Comparison of ENCODE assay signal across 7 cellular contexts in the genomic region with DNA sequence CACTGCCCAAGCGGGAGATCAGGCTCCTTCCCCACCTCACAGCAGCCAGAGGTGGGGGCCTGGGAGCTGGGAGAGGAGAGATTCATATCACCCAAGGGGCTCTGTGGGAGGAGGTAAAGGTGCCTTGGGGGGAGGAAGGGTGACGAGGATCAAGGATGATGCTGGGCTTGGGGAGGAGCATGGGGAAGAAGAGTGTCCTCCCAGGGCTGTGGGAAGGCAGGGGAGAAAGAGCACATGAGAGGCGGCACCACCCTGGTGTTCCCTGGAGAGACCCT.
"Had no signal": no experiment of that assay in that cellular context is flagged by ENCODE, and none has a peak within 500 bp of the region (broad histone marks: within the 10 kb centered on the region; RNA-seq: fewer than 3 reads in every experiment).

No MANE protein-coding gene starts in this region.

- ATAC-seq: GM23338 had no signal

- H3K27ac Mint-ChIP-seq: GM23338, H9 had no signal

- DNase-seq: H9, HCEC 1CT, IMR-90 had no signal

- H3K4me3 Mint-ChIP-seq: GM23338, H9 had no signal

- H2AFZ ChIP-seq: GM23338 had no signal

- H3K4me2 ChIP-seq: GM23338 had no signal

- H3K9me3 Mint-ChIP-seq: H9 had no signal

- FAIRE-seq: H1, H54, HTR-8/SVneo had no signal

- H3K4me3 ChIP-seq: GM23338 had no signal
